Comparison of ENCODE assay signal across 15 cellular contexts in genomic region chr9:115109486-115109885, GRCh38. TPM values are rescaled to one million over a fixed set of nuclear protein-coding genes. Genes with fewer than 3 reads are reported as not detected.
A peak's percentile ranks its signal among the peaks of the same experiment; 100 is the strongest.
DNase-seq lines count a peak whose midpoint lies in the region; ATAC-seq, FAIRE-seq and TF ChIP-seq lines count a peak whose summit lies in the region.
"Had no signal": no experiment of that assay in that cellular context is flagged by ENCODE, and none has a peak within 500 bp of the region (broad histone marks: within the 10 kb centered on the region; RNA-seq: fewer than 3 reads in every experiment).

No MANE protein-coding gene starts in this region.

- peak overlapping the region in 3 of 4 donors; percentile 41 to 97 (median 97) for H3K27ac ChIP-seq in sigmoid colon
- H3K27ac ChIP-seq: coronary artery, left ventricle myocardium inferior, SJCRH30 had no signal

- intact Hi-C loops in sigmoid colon (cut with DNase I): no loop called here

- FAIRE-seq in H54 (lab: Jason Lieb, UNC): peak; percentile 85

- DNase-seq in H54 (ENCODE audit: insufficient read length, low spot score) (no peak), fibroblast of the aortic adventitia (ENCODE audit: low read depth) (peak; percentile 68), sigmoid colon (no peak), SKM-1 treated with dmso at 0.1 percent for 144 hours (lab: John Stamatoyannopoulos, UW; ENCODE audit: unreplicated experiment) (no peak)
- no peak for DNase-seq in stimulated activated CD8-positive, alpha-beta memory T cell treated with anti-CD3 and anti-CD28 coated beads, Interleukin-4, amount 100 ng/mL, for 48 hours
- DNase-seq: activated B cell treated with CpG ODN at 0.5 μM for 24 hours; activated naive CD8-positive, alpha-beta T cell treated with anti-CD3 and anti-CD28 coated beads for 36 hours; Caco-2; left ventricle myocardium inferior; NCI-H187 treated with DMSO at 0.1 percent for 48 hours; substantia nigra had no signal

- TF ChIP-seq EP300 in sigmoid colon (IDR thresholded peaks at IDR 0.05): no peak

- TF ChIP-seq CTCF in fibroblast of the aortic adventitia (IDR thresholded peaks at IDR 0.05; ENCODE audit: insufficient read depth, low read length) (no peak), sigmoid colon (IDR thresholded peaks at IDR 0.05) (no peak)

- peaks cover 0 to 91% (median 79%) of the 10 kb centered on the region in 4 donors for H3K4me1 ChIP-seq in sigmoid colon
- H3K4me1 ChIP-seq: left ventricle myocardium inferior had no signal

- WGBS in sigmoid colon, 2 donors: 84% methylated on average over 1 of the region's 1 CpG

- H3K36me3 ChIP-seq in sigmoid colon: peaks cover 0 to 44% (median 12%) of the 10 kb centered on the region in 4 donors
- H3K36me3 ChIP-seq: left ventricle myocardium inferior had no signal

- H3K4me3 ChIP-seq in fibroblast of the aortic adventitia (ENCODE audit: low read depth, low read length): no peak overlapping the region
- H3K4me3 ChIP-seq in sigmoid colon: no peak overlapping the region
- H3K4me3 ChIP-seq: coronary artery, left ventricle myocardium inferior, SJCRH30 had no signal

- H3K27me3 ChIP-seq in sigmoid colon: no peaks in the 10 kb centered on the region
- H3K27me3 ChIP-seq: SJCRH30 had no signal

- ATAC-seq in SK-N-SH treated with all-trans-retinoic acid at 6 μM for 48 hours: no peak; the same call in 2 of the 3 replicates
- no peak for ATAC-seq in GM19023 (IDR thresholded peaks at IDR 0.05; ENCODE audit: unreplicated experiment)

- TF ChIP-seq POLR2A in H54 (IDR thresholded peaks at IDR 0.05; ENCODE audit: low read depth, low read length) (no peak), sigmoid colon (IDR thresholded peaks at IDR 0.05) (no peak)

- H3K9me3 ChIP-seq in sigmoid colon: no peaks in the 10 kb centered on the region
- H3K9me3 ChIP-seq: Caco-2, left ventricle myocardium inferior, SJCRH30 had no signal

TF ChIP-seq in SK-N-SH treated with all-trans-retinoic acid at 6 μM for 48 hours, 23 proteins besides CTCF, POLR2A, EP300 and RAD21:
- TF ChIP-seq CREB5 (CRISPR knock-in tag; IDR thresholded peaks at IDR 0.05; ENCODE audit: low read depth) (no peak), PPARA (CRISPR knock-in tag; IDR thresholded peaks at IDR 0.05; ENCODE audit: borderline replicate concordance) (no peak), ZC3H10 (CRISPR knock-in tag; IDR thresholded peaks at IDR 0.05) (0 out of 2 replicates have a peak, but pooled peaks have one; percentile 10), CSDC2 (CRISPR knock-in tag; IDR thresholded peaks at IDR 0.05) (peak; percentile 61; the same call in 1 of the 2 replicates), TCF4 (CRISPR knock-in tag; IDR thresholded peaks at IDR 0.05; ENCODE audit: borderline replicate concordance) (no peak), TOX (CRISPR knock-in tag; IDR thresholded peaks at IDR 0.05; ENCODE audit: borderline replicate concordance) (no peak), RARB (CRISPR knock-in tag; IDR thresholded peaks at IDR 0.05) (no peak), ZNF70 (CRISPR knock-in tag; IDR thresholded peaks at IDR 0.05) (peak; percentile 60; the same call in 1 of the 2 replicates), POU6F1 (CRISPR knock-in tag; IDR thresholded peaks at IDR 0.05; ENCODE audit: borderline replicate concordance, low read depth) (no peak), ZFP3 (CRISPR knock-in tag; IDR thresholded peaks at IDR 0.05) (0 out of 2 replicates have a peak, but pooled peaks have one; percentile 74)

RNA-seq across cellular contexts. Expression of gene TNC, which starts 8.5 kb away (rescaled TPM):
- total RNA-seq in fibroblast of the aortic adventitia (ENCODE audit: low replicate concordance): 8.3 and 49.7 TPM in 2 replicates
- total RNA-seq in sigmoid colon: 100 to 1,000 TPM; 127 to 742 (median 590) TPM
- 10 to 100 TPM in 1 of 3 donors, 1 to 10 TPM in 1, under 1 TPM in 1; 0.69 to 37.8 (median 1.2) TPM for polyA plus RNA-seq in sigmoid colon
- total RNA-seq: activated B cell treated with CpG ODN at 0.5 μM for 24 hours had no signal
